6 cellular contexts compared by ENCODE assay signal in genomic region chr19:56664511-56664910, GRCh38. TPM values are rescaled to one million over a fixed set of nuclear protein-coding genes. Genes with fewer than 3 reads are reported as not detected.
"Had no signal": no experiment of that assay in that cellular context is flagged by ENCODE, and none has a peak within 500 bp of the region (broad histone marks: within the 10 kb centered on the region; RNA-seq: fewer than 3 reads in every experiment).

No MANE protein-coding gene starts in this region.

- H3K27me3 Mint-ChIP-seq: IgD-negative memory B cell had no signal

- DNase-seq: H9, HCEC 1CT had no signal

- H3K4me1 Mint-ChIP-seq: GM23338, H9, IgD-negative memory B cell had no signal

- ATAC-seq: GM23338 had no signal

- H3K4me3 Mint-ChIP-seq: GM23338, H9, IgD-negative memory B cell had no signal

- H3K4me3 ChIP-seq: GM23338 had no signal

- H3K27ac Mint-ChIP-seq: GM23338, H9, IgD-negative memory B cell had no signal

- H3K4me2 ChIP-seq: GM23338 had no signal

- H3K36me3 Mint-ChIP-seq: IgD-negative memory B cell had no signal

- H2AFZ ChIP-seq: GM23338 had no signal

RNA-seq across cellular contexts. Expression of gene ZNF835, which starts 7.0 kb away (rescaled TPM):
- total RNA-seq: HT-29 had no signal

RNA-seq across cellular contexts. Expression of gene SMIM17, which starts 21.6 kb away (rescaled TPM):
- total RNA-seq: H1, HT-29 had no signal
- polyA plus RNA-seq: GM23338, IgD-negative memory B cell had no signal
